1 cellular context compared by ENCODE assay signal in genomic region chr2:55010915-55011314, GRCh38.
TF ChIP-seq lines count a peak whose summit lies in the region.

No MANE protein-coding gene starts in this region.

TF ChIP-seq in WTC11, 78 proteins besides CTCF, POLR2A, EP300 and RAD21 (continued from another document):
- TF ChIP-seq ZNF281 (CRISPR knock-in tag; IDR thresholded peaks at IDR 0.05): no peak
